In the genomic region with DNA sequence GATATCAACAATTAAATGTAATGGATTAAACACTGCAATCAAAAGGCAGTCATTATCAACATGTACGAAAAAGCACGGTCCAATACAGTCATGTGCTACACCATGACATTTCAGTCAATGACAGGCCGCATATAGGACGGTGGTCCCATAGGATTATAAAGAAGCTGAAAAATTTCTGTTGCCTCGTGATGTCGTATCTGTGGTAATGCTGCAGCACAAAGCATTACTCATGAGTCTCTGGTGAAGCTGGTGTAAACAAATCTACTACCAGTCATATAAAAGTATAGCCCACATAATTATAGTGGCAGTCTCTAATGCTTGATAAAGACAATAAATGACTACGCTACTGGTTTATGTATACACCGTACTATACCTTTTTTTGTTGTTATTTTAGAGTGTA, we compare ENCODE assay signal across 13 cellular contexts.
"Had no signal": no experiment of that assay in that cellular context is flagged by ENCODE, and none has a peak within 500 bp of the region (broad histone marks: within the 10 kb centered on the region; RNA-seq: fewer than 3 reads in every experiment).

No MANE protein-coding gene starts in this region.

- H3K36me3 Mint-ChIP-seq: activated CD4-positive, alpha-beta memory T cell treated with anti-CD3 and anti-CD28 coated beads for 36 hours; activated naive CD8-positive, alpha-beta T cell; immature natural killer cell; memory B cell had no signal

- H3K27ac Mint-ChIP-seq: activated B cell treated with CpG ODN at 0.5 μM for 24 hours; activated CD4-positive, alpha-beta memory T cell treated with anti-CD3 and anti-CD28 coated beads for 36 hours; activated naive CD8-positive, alpha-beta T cell; endodermal cell; immature natural killer cell; memory B cell; naive thymus-derived CD8-positive, alpha-beta T cell; stimulated activated naive CD8-positive, alpha-beta T cell treated with anti-CD3 and anti-CD28 coated beads, Interleukin-15, Interleukin-2, amounts not matched to agents 100 ng/mL and 50 ng/mL, for 24 hours; T-helper 2 cell treated with Interferon-gamma antibody and Interleukin-4, amounts not matched to agents 5 μg/mL and 100 μg/mL, for 36 hours had no signal

- H3K4me3 Mint-ChIP-seq: activated B cell treated with CpG ODN at 0.5 μM for 24 hours; activated CD4-positive, alpha-beta memory T cell treated with anti-CD3 and anti-CD28 coated beads for 36 hours; activated naive CD8-positive, alpha-beta T cell; endodermal cell; immature natural killer cell; memory B cell; naive thymus-derived CD8-positive, alpha-beta T cell; stimulated activated naive CD8-positive, alpha-beta T cell treated with anti-CD3 and anti-CD28 coated beads, Interleukin-15, Interleukin-2, amounts not matched to agents 100 ng/mL and 50 ng/mL, for 24 hours; T-helper 2 cell treated with Interferon-gamma antibody and Interleukin-4, amounts not matched to agents 5 μg/mL and 100 μg/mL, for 36 hours had no signal

- H3K27me3 Mint-ChIP-seq: activated B cell treated with CpG ODN at 0.5 μM for 24 hours; activated CD4-positive, alpha-beta memory T cell treated with anti-CD3 and anti-CD28 coated beads for 36 hours; activated naive CD8-positive, alpha-beta T cell; memory B cell; naive thymus-derived CD8-positive, alpha-beta T cell; stimulated activated naive CD8-positive, alpha-beta T cell treated with anti-CD3 and anti-CD28 coated beads, Interleukin-15, Interleukin-2, amounts not matched to agents 100 ng/mL and 50 ng/mL, for 24 hours had no signal

- DNase-seq: activated B cell treated with CpG ODN at 0.5 μM for 24 hours; activated CD4-positive, alpha-beta memory T cell treated with anti-CD3 and anti-CD28 coated beads for 36 hours; activated CD4-positive, alpha-beta T cell treated with anti-CD3 and anti-CD28 coated beads for 4 hours; activated T-cell treated with anti-CD3 and anti-CD28 coated beads for 4 hours; amniotic stem cell; endodermal cell; heart right ventricle; immature natural killer cell; naive thymus-derived CD8-positive, alpha-beta T cell had no signal

- ATAC-seq: heart right ventricle; naive thymus-derived CD8-positive, alpha-beta T cell had no signal

- H3K9me3 Mint-ChIP-seq: activated B cell treated with CpG ODN at 0.5 μM for 24 hours; activated CD4-positive, alpha-beta memory T cell treated with anti-CD3 and anti-CD28 coated beads for 36 hours; immature natural killer cell; memory B cell; stimulated activated naive CD8-positive, alpha-beta T cell treated with anti-CD3 and anti-CD28 coated beads, Interleukin-15, Interleukin-2, amounts not matched to agents 100 ng/mL and 50 ng/mL, for 24 hours had no signal

- H3K4me1 Mint-ChIP-seq: endodermal cell had no signal
